ENCODE assay signal across 9 cellular contexts in genomic region chr20:50713677-50714101, GRCh38. TPM values are rescaled to one million over a fixed set of nuclear protein-coding genes. Genes with fewer than 3 reads are reported as not detected.
A peak's percentile ranks its signal among the peaks of the same experiment; 100 is the strongest.
DNase-seq lines count a peak whose midpoint lies in the region; ATAC-seq and TF ChIP-seq lines count a peak whose summit lies in the region.
"Had no signal": no experiment of that assay in that cellular context is flagged by ENCODE, and none has a peak within 500 bp of the region (broad histone marks: within the 10 kb centered on the region; RNA-seq: fewer than 3 reads in every experiment).

No MANE protein-coding gene starts in this region.

- ATAC-seq in HG03045 (IDR thresholded peaks at IDR 0.05; ENCODE audit: unreplicated experiment), result no peak

- peak; percentile 60 for TF ChIP-seq CTCF in BE2C (IDR thresholded peaks at IDR 0.05; ENCODE audit: low read depth, low read length)
- TF ChIP-seq CTCF in fibroblast of lung (conservative IDR thresholded peaks at IDR 0.05 in 1 of 2, IDR thresholded peaks at IDR 0.05 in 1 of 2; ENCODE audit: low read depth in 1 of 2, low read length in 2 of 2), result peak; percentile 63 to 75

- H3K9me3 ChIP-seq in BE2C, result no peaks in the 10 kb centered on the region
- no peaks in the 10 kb centered on the region for H3K9me3 ChIP-seq in fibroblast of lung (ENCODE audit: control insufficient read depth, insufficient read depth, low read depth, low read length)

- H3K79me2 ChIP-seq in fibroblast of lung (ENCODE audit: control insufficient read depth, insufficient read depth, low read length), result no peaks in the 10 kb centered on the region

- H2AFZ ChIP-seq in fibroblast of lung (ENCODE audit: low read length), result no peak overlapping the region

- no peak overlapping the region for H3K9ac ChIP-seq in fibroblast of lung (ENCODE audit: insufficient read depth, low read length)

- no peaks in the 10 kb centered on the region for H3K27me3 ChIP-seq in BE2C
- H3K27me3 ChIP-seq in fibroblast of lung (ENCODE audit: control insufficient read depth, insufficient read depth, low read length), result no peaks in the 10 kb centered on the region

- H3K4me3 ChIP-seq in BE2C (ENCODE audit: low read depth, low read length) (no peak overlapping the region), fibroblast of lung (replicated peaks in 1 of 4; ENCODE audit: control extremely low read depth in 1 of 4, insufficient read depth in 1 of 4, low read depth in 3 of 4, low read length in 4 of 4) (no peak overlapping the region)

- H4K20me1 ChIP-seq in fibroblast of lung (ENCODE audit: control insufficient read depth, extremely low read depth, insufficient read depth, low read length), result no peaks in the 10 kb centered on the region

- no peak overlapping the region for H3K4me2 ChIP-seq in fibroblast of lung (ENCODE audit: extremely low read depth, insufficient read depth, low read length)

- H3K4me1 ChIP-seq in BE2C, result no peaks in the 10 kb centered on the region
- H3K4me1 ChIP-seq in fibroblast of lung (ENCODE audit: control insufficient read depth, extremely low read depth, insufficient read depth, low read length), result peaks cover 2% of the 10 kb centered on the region

- no peak overlapping the region for H3K27ac ChIP-seq in fibroblast of lung (ENCODE audit: insufficient read depth, low read length)

- H3K36me3 ChIP-seq in BE2C (no peaks in the 10 kb centered on the region), fibroblast of lung (ENCODE audit: control insufficient read depth, insufficient read depth, low read length) (no peaks in the 10 kb centered on the region)

- DNase-seq in BE2C (no peak), NCI-H226 (peak; percentile 52), fibroblast of lung (ENCODE audit: low read depth in 2 of 2) (peak; percentile 52 to 73), myocyte (ENCODE audit: low read depth) (peak; percentile 50), ureter (ENCODE audit: low spot score) (no peak), DMS79 (lab: John Stamatoyannopoulos, UW) (no peak), NCI-H345 treated with DMSO at 0.1 percent for 48 hours (lab: John Stamatoyannopoulos, UW; ENCODE audit: unreplicated experiment) (no peak)
- DNase-seq: stimulated activated CD4-positive, alpha-beta T cell treated with anti-CD3 and anti-CD28 coated beads, Interleukin-1b, Interleukin-23, amount 100 ng/mL, for 48 hours had no signal

RNA-seq across cellular contexts. Expression of gene PARD6B, which starts 17.7 kb away (rescaled TPM):
- 1.4 TPM for polyA plus RNA-seq in BE2C (2012; ENCODE audit: insufficient read depth, insufficient read length, low read depth)
- total RNA-seq in fibroblast of lung (0.83 and 1.0 TPM in 2 replicates), myocyte (0.19 and 0.47 TPM in 2 replicates), ureter (27.0 TPM)
- 0.23 and 0.30 TPM in 2 replicates for polyA plus RNA-seq in fibroblast of lung
- polyA plus RNA-seq in fibroblast of lung (2012), result 0.12 and 0.17 TPM in 2 replicates
- 0.07 TPM in 1 of 2 replicates, not detected in the other for polyA minus RNA-seq in fibroblast of lung (ENCODE audit: low replicate concordance)
- 0.08 TPM for polyA plus RNA-seq in myocyte (2012)

RNA-seq across cellular contexts. Expression of gene RIPOR3, which starts 22.3 kb away (rescaled TPM):
- 1.7 TPM for polyA plus RNA-seq in BE2C (2012; ENCODE audit: insufficient read depth, insufficient read length, low read depth)
- total RNA-seq in fibroblast of lung (4.1 and 4.9 TPM in 2 replicates), myocyte (0.16 and 0.47 TPM in 2 replicates), ureter (5.0 TPM)
- 1.1 and 2.0 TPM in 2 replicates for polyA plus RNA-seq in fibroblast of lung
- 1.0 and 1.7 TPM in 2 replicates for polyA plus RNA-seq in fibroblast of lung (2012)
- polyA minus RNA-seq in fibroblast of lung (ENCODE audit: low replicate concordance), result 1.3 and 3.6 TPM in 2 replicates
- 0.43 TPM for polyA plus RNA-seq in myocyte (2012)

Comparison
In these comparisons a context has a peak if more than half of its experiments do, and no peak if none do; other contexts are left out.
1. DNase-seq: peak in NCI-H226 (single experiment), fibroblast of lung (2 of 2) and myocyte (single experiment); none in BE2C (single experiment), ureter (single experiment), DMS79 (single experiment) and NCI-H345 treated with DMSO at 0.1 percent for 48 hours (single experiment).
2. RNA of gene PARD6B, which starts 17.7 kb away (total RNA-seq): 27.0 TPM in ureter (single experiment); 0.83 to 1.0 TPM in fibroblast of lung and 0.19 to 0.47 TPM in myocyte; every median in the first group is over 10 times any median in the second.